32 cellular contexts compared by ENCODE assay signal in genomic region chr16:78628526-78628925, GRCh38.
DNase-seq lines count a peak whose midpoint lies in the region; ATAC-seq and TF ChIP-seq lines count a peak whose summit lies in the region.
"Had no signal": no experiment of that assay in that cellular context is flagged by ENCODE, and none has a peak within 500 bp of the region (broad histone marks: within the 10 kb centered on the region; RNA-seq: fewer than 3 reads in every experiment).

No MANE protein-coding gene starts in this region.

- H3K4me1 ChIP-seq in HAP-1: no peaks in the 10 kb centered on the region
- H3K4me1 ChIP-seq: suprapubic skin had no signal

- H3K36me3 ChIP-seq in HAP-1 (replicated peaks): no peaks in the 10 kb centered on the region
- H3K36me3 ChIP-seq: ovary, suprapubic skin had no signal

- TF ChIP-seq CTCF in astrocyte of the spinal cord (IDR thresholded peaks at IDR 0.05; ENCODE audit: low read depth, low read length) (no peak), osteocyte (IDR thresholded peaks at IDR 0.05) (no peak)

- peaks cover 31% of the 10 kb centered on the region for H3K4me1 Mint-ChIP-seq in osteocyte (ENCODE audit: unreplicated experiment)
- H3K4me1 Mint-ChIP-seq: CD4-positive, CD25-positive, alpha-beta regulatory T cell; T-helper 17 cell had no signal

- H3K9me3 ChIP-seq in HAP-1: no peaks in the 10 kb centered on the region
- H3K9me3 ChIP-seq: ovary, suprapubic skin had no signal

- H3K4me3 Mint-ChIP-seq in osteocyte (ENCODE audit: unreplicated experiment): peak overlapping the region; percentile 49
- H3K4me3 Mint-ChIP-seq: activated CD4-positive, alpha-beta memory T cell treated with anti-CD3 and anti-CD28 coated beads for 36 hours; activated T-helper 1 cell treated with anti-CD3 and anti-CD28 coated beads, Interleukin-12 subunit alpha, Interleukin-12 subunit beta, Interleukin-2, Interleukin-4 antibody, amounts not matched to agents 30 ng/mL and 10 ng/mL and 1 ng/mL, durations not matched to agents 14 hours and 24 hours and 36 hours; brain; CD4-positive, CD25-positive, alpha-beta regulatory T cell; naive thymus-derived CD8-positive, alpha-beta T cell; stimulated activated naive B cell treated with anti-CD40 and anti-IgM and Interleukin-4, amounts not matched to agents 10 μg/mL and 1 μg/mL and 100 μg/mL, for 72 hours; T-helper 17 cell had no signal

- H3K27me3 Mint-ChIP-seq in osteocyte (ENCODE audit: unreplicated experiment): no peaks in the 10 kb centered on the region
- H3K27me3 Mint-ChIP-seq: activated CD4-positive, alpha-beta memory T cell treated with anti-CD3 and anti-CD28 coated beads for 36 hours; CD4-positive, CD25-positive, alpha-beta regulatory T cell; stimulated activated naive B cell treated with anti-CD40 and anti-IgM and Interleukin-4, amounts not matched to agents 10 μg/mL and 1 μg/mL and 100 μg/mL, for 72 hours; T-helper 17 cell had no signal

- H3K9me3 Mint-ChIP-seq in osteocyte (ENCODE audit: unreplicated experiment): peaks cover 4% of the 10 kb centered on the region

- in situ Hi-C loops in astrocyte of the spinal cord (cut with HindIII; ENCODE audit: low sequenced_read_pairs): no loop called here
- in situ Hi-C loops in HAP-1 (cut with MboI; ENCODE audit: low sequenced_read_pairs): no loop called here

- DNase-seq in AG08395 (ENCODE audit: low spot score) (peak; percentile 10), astrocyte of the spinal cord (ENCODE audit: low read depth, low spot score) (peak; percentile 25), kidney glomerular epithelial cell (lab: John Stamatoyannopoulos, UW) (peak; percentile 37), osteocyte (ENCODE audit: extremely low spot score, unreplicated experiment) (no peak), substantia nigra (lab: John Stamatoyannopoulos, UW) (no peak), HAP-1 (ENCODE audit: low spot score in 2 of 2) (no peak)
- DNase-seq: activated CD4-positive, alpha-beta memory T cell treated with anti-CD3 and anti-CD28 coated beads for 36 hours; activated CD8-positive, alpha-beta memory T cell treated with anti-CD3 and anti-CD28 coated beads, Interleukin-2, amount 50 U/mL, for 4 hours; activated naive CD4-positive, alpha-beta T cell treated with Interleukin-2 at 50 U/mL for 16 hours; CD4-positive, CD25-positive, alpha-beta regulatory T cell; DMS79 treated with DMSO at 0.1 percent for 48 hours; effector CD4-positive, alpha-beta T cell; glutamatergic neuron; KG1; kidney; midbrain; naive thymus-derived CD8-positive, alpha-beta T cell; NCI-H1417 treated with DMSO at 0.1 percent for 48 hours; NCI-H2029 treated with DMSO at 0.1 percent for 48 hours; NCI-H2227 treated with DMSO at 0.1 percent for 48 hours; NCI-H526; ovary; PC-9; small intestine; stimulated activated naive B cell treated with anti-CD40 and anti-IgM and Interleukin-4, amounts not matched to agents 10 μg/mL and 1 μg/mL and 100 μg/mL, for 72 hours; T-helper 17 cell had no signal

- H3K27ac ChIP-seq in substantia nigra (ENCODE audit: low read depth, low read length, poor library complexity, severe bottlenecking): no peak overlapping the region
- H3K27ac ChIP-seq: ovary, PC-9, suprapubic skin had no signal

- H3K4me3 ChIP-seq in astrocyte of the spinal cord (ENCODE audit: low read depth, low read length) (no peak overlapping the region), HAP-1 (no peak overlapping the region)
- H3K4me3 ChIP-seq: ovary, PC-9, suprapubic skin had no signal

- H3K27me3 ChIP-seq in HAP-1 (ENCODE audit: low read depth): no peaks in the 10 kb centered on the region
- H3K27me3 ChIP-seq: ovary, suprapubic skin had no signal

- no peaks in the 10 kb centered on the region for H3K36me3 Mint-ChIP-seq in osteocyte (ENCODE audit: unreplicated experiment)

- H3K27ac Mint-ChIP-seq in osteocyte (ENCODE audit: unreplicated experiment): peak overlapping the region; percentile 93
- H3K27ac Mint-ChIP-seq: activated CD4-positive, alpha-beta memory T cell treated with anti-CD3 and anti-CD28 coated beads for 36 hours; activated T-helper 1 cell treated with anti-CD3 and anti-CD28 coated beads, Interleukin-12 subunit alpha, Interleukin-12 subunit beta, Interleukin-2, Interleukin-4 antibody, amounts not matched to agents 30 ng/mL and 10 ng/mL and 1 ng/mL, durations not matched to agents 14 hours and 24 hours and 36 hours; CD4-positive, CD25-positive, alpha-beta regulatory T cell; naive thymus-derived CD8-positive, alpha-beta T cell; stimulated activated naive B cell treated with anti-CD40 and anti-IgM and Interleukin-4, amounts not matched to agents 10 μg/mL and 1 μg/mL and 100 μg/mL, for 72 hours; T-helper 17 cell had no signal

- ATAC-seq in HG02798 (IDR thresholded peaks at IDR 0.05; ENCODE audit: poor library complexity, unreplicated experiment) (no peak), HG03025 (IDR thresholded peaks at IDR 0.05; ENCODE audit: low FRiP score, unreplicated experiment) (no peak)
- ATAC-seq: activated CD4-positive, CD25-positive, alpha-beta regulatory T cell treated with anti-CD3 and anti-CD28 coated beads, Interleukin-2, amount 50 U/mL, for 24 hours; naive thymus-derived CD8-positive, alpha-beta T cell; stimulated activated naive B cell treated with anti-CD40 and anti-IgM and Interleukin-4, amounts not matched to agents 10 μg/mL and 1 μg/mL and 100 μg/mL, for 72 hours; T-helper 17 cell had no signal

Comparison
In these comparisons a context has a peak if more than half of its experiments do, and no peak if none do; other contexts are left out.
1. DNase-seq: peak in AG08395 (single experiment), astrocyte of the spinal cord (single experiment) and kidney glomerular epithelial cell (single experiment); none in osteocyte (single experiment), substantia nigra (0 of 49) and HAP-1 (0 of 2).